Comparison of ENCODE assay signal across 8 cellular contexts in the genomic region with DNA sequence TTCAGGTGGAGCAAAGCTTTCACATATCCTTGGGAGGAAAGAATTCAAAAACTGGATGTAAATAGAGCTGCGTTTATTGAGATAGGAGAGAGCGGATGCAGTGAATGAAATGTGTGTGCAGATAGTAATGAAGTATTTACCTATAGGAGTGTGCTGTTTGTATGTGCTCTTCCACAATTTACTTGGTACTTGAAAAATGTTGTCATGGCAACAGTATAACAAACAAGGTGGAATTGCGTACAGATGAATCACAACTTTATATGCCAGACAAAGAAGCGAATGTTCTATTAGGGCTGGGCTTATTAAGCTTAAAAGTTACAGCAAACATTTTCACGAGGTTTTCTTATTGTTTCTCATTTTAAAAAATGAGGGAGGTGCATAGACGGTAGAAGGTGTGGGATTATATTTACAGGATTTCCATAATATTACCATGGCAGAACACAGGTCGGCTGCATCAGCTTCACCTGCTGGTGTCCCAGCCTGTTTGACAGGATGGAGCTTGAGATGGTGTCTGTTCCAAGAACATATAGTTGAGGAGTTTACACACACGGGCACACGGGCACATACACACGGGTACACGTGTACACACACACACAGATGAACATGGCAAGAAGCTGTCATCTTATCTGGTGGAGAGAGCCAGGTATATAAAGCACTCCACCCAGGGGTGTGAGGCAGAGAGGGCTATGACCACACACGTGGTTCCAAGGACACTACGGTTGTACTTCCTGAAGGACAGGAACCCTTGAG.
DNase-seq lines count a peak whose midpoint lies in the region; ATAC-seq and TF ChIP-seq lines count a peak whose summit lies in the region.

No MANE protein-coding gene starts in this region.

- intact Hi-C loops in upper lobe of right lung (cut with DNase I) = no loop called here

- ATAC-seq in upper lobe of right lung (peak; percentile 45), GM18861 (IDR thresholded peaks at IDR 0.05; ENCODE audit: unreplicated experiment) (no peak)

- no peak overlapping the region for H3K27ac ChIP-seq in epithelial cell of prostate
- no peak overlapping the region for H3K27ac ChIP-seq in upper lobe of right lung

- TF ChIP-seq CTCF in upper lobe of right lung (IDR thresholded peaks at IDR 0.05) = no peak

- no peaks in the 10 kb centered on the region for H3K36me3 ChIP-seq in upper lobe of right lung

- H3K4me1 ChIP-seq in upper lobe of right lung = peaks cover 5% of the 10 kb centered on the region

- no peak overlapping the region for H3K4me3 ChIP-seq in upper lobe of right lung

- H3K27me3 ChIP-seq in upper lobe of right lung = peaks cover 14% of the 10 kb centered on the region

- H3K9me3 ChIP-seq in upper lobe of right lung = no peaks in the 10 kb centered on the region

- DNase-seq in SIG-M5 treated with dmso at 0.1 percent for 504 hours (lab: John Stamatoyannopoulos, UW; ENCODE audit: unreplicated experiment) = peak; percentile 2
- DNase-seq in SIG-M5 (lab: John Stamatoyannopoulos, UW) = no peak
- peak; percentile 98 for DNase-seq in NCI-H748 treated with DMSO at 0.1 percent for 48 hours (lab: John Stamatoyannopoulos, UW)
- DNase-seq in epithelial cell of prostate (ENCODE audit: low read depth, low spot score) = peak; percentile 55
- no peak for DNase-seq in upper lobe of right lung
- no peak for DNase-seq in NCI-H82 (lab: John Stamatoyannopoulos, UW)
- no peak for DNase-seq in T-helper 1 cell

Comparison
In these comparisons a context has a peak if more than half of its experiments do, and no peak if none do; other contexts are left out.
1. DNase-seq: peak in SIG-M5 treated with dmso at 0.1 percent for 504 hours (single experiment), NCI-H748 treated with DMSO at 0.1 percent for 48 hours (single experiment) and epithelial cell of prostate (single experiment); none in SIG-M5 (single experiment), upper lobe of right lung (single experiment), NCI-H82 (single experiment) and T-helper 1 cell (0 of 5).